In genomic region chr3:45236964-45237363, GRCh38 we compare ENCODE assay signal across 17 cellular contexts. TPM values are rescaled to one million over a fixed set of nuclear protein-coding genes. Genes with fewer than 3 reads are reported as not detected.
DNase-seq lines count a peak whose midpoint lies in the region; ATAC-seq, FAIRE-seq and TF ChIP-seq lines count a peak whose summit lies in the region.
"Had no signal": no experiment of that assay in that cellular context is flagged by ENCODE, and none has a peak within 500 bp of the region (broad histone marks: within the 10 kb centered on the region; RNA-seq: fewer than 3 reads in every experiment).

No MANE protein-coding gene starts in this region.

- H3K36me3 Mint-ChIP-seq in chondrocyte (ENCODE audit: low read depth) = no peaks in the 10 kb centered on the region
- H3K36me3 Mint-ChIP-seq: CD14-positive monocyte had no signal

- no peak overlapping the region for H3K4me2 ChIP-seq in K562 (ENCODE audit: insufficient read depth, low read length)

- H3K9me3 ChIP-seq in MG63 (no peaks in the 10 kb centered on the region), K562 (replicated peaks; ENCODE audit: control insufficient read depth, insufficient read depth, low read depth, low read length) (peaks cover 4% of the 10 kb centered on the region; the same call in 1 of the 2 replicates), testis (no peaks in the 10 kb centered on the region)
- H3K9me3 ChIP-seq: Caco-2 had no signal

- CTCF ChIA-PET in K562 (lab: Yijun Ruan, JAX; ENCODE audit: low intra/inter-chr PET ratio) = no interaction called here

- no peaks in the 10 kb centered on the region for H4K20me1 ChIP-seq in K562 (replicated peaks; ENCODE audit: control insufficient read depth, insufficient read depth, low read length)

- no peak overlapping the region for H3K27ac ChIP-seq in K562 (ENCODE audit: extremely low read depth, low read depth, low read length)
- no peak overlapping the region for H3K27ac ChIP-seq in testis

- no peak for TF ChIP-seq EP300 in K562 (IDR thresholded peaks at IDR 0.05; ENCODE audit: low read length)

- TF ChIP-seq RAD21 in K562 (CRISPR knock-in tag; conservative IDR thresholded peaks at IDR 0.05 in 1 of 2, IDR thresholded peaks at IDR 0.05 in 1 of 2) = no peak

- no peaks in the 10 kb centered on the region for H3K9me1 ChIP-seq in K562 (ENCODE audit: control insufficient read depth, insufficient read depth, low read length)

- H3K4me1 Mint-ChIP-seq in chondrocyte (ENCODE audit: low read depth) = peaks cover 5% of the 10 kb centered on the region
- H3K4me1 Mint-ChIP-seq: CD14-positive monocyte had no signal

- peak; percentile 78 for FAIRE-seq in K562 (lab: Jason Lieb, UNC)
- FAIRE-seq: HTR-8/SVneo had no signal

- WGBS in K562 (ENCODE audit: insufficient coverage, low coverage, missing lambda C conversion rate) = 25% methylated on average over 2 of the region's 2 CpGs
- 79 to 90% methylated on average over 2 of the region's 2 CpGs for WGBS in testis, 2 donors

- intact Hi-C loops in K562 (cut with micrococcal nuclease) = no loop called here
- intact Hi-C loops in testis (cut with DNase I; ENCODE audit: low total_unique reads) = no loop called here

- no peaks in the 10 kb centered on the region for H3K79me2 ChIP-seq in K562 (ENCODE audit: control insufficient read depth, insufficient read depth, low read length)

- TF ChIP-seq CTCF in K562 (IDR thresholded peaks at IDR 0.05 in 2 of 3, conservative IDR thresholded peaks at IDR 0.05 in 1 of 3; ENCODE audit: insufficient read depth in 2 of 3, low read depth in 1 of 3, low read length in 3 of 3) (no peak), testis (IDR thresholded peaks at IDR 0.05) (no peak), chondrocyte (IDR thresholded peaks at IDR 0.05) (no peak)

- H3K4me3 ChIP-seq in MG63 (no peak overlapping the region), K562 (no peak overlapping the region), testis (no peak overlapping the region)

- BruUV-seq in K562 (replicated peaks; lab: Mats Ljungman, UMichigan) = no TSS peak

- 0 out of 2 replicates have a peak overlapping the region, but pooled peaks have one; percentile 7 for H2AFZ ChIP-seq in K562 (ENCODE audit: low read depth, low read length)

- no peaks in the 10 kb centered on the region for H3K27me3 ChIP-seq in MG63
- H3K27me3 ChIP-seq in K562 (ENCODE audit: control insufficient read depth in 2 of 2, insufficient read depth in 2 of 2, low read length in 2 of 2) = peaks cover under 1 to 10% of the 10 kb centered on the region in 2 experiments; a peak in 3 of 5 replicates
- H3K27me3 ChIP-seq in testis = no peaks in the 10 kb centered on the region

- H3K36me3 ChIP-seq in MG63 (no peaks in the 10 kb centered on the region), K562 (ENCODE audit: control insufficient read depth, insufficient read depth, low read length) (no peaks in the 10 kb centered on the region; the same call in 2 of the 3 replicates), testis (ENCODE audit: low read depth, missing control alignments) (no peaks in the 10 kb centered on the region)

- H3K9me3 Mint-ChIP-seq in chondrocyte (ENCODE audit: low read depth) = peaks cover 9% of the 10 kb centered on the region

- in situ Hi-C loops in K562 (cut with MboI) = no loop called here

- TF ChIP-seq POLR2A in K562 (conservative IDR thresholded peaks at IDR 0.05) (no peak), testis (IDR thresholded peaks at IDR 0.05) (no peak)

- H3K27ac Mint-ChIP-seq in chondrocyte (ENCODE audit: unreplicated experiment) = no peak overlapping the region
- H3K27ac Mint-ChIP-seq: CD14-positive monocyte had no signal

- H3K4me1 ChIP-seq in K562 (replicated peaks in 1 of 2; ENCODE audit: control insufficient read depth in 2 of 2, insufficient read depth in 2 of 2, low read length in 2 of 2) = no peaks in the 10 kb centered on the region; a peak in 1 of 5 replicates
- H3K4me1 ChIP-seq in testis = no peaks in the 10 kb centered on the region
- H3K4me1 ChIP-seq: Caco-2 had no signal

- no peak overlapping the region for H3K4me3 Mint-ChIP-seq in chondrocyte (ENCODE audit: unreplicated experiment)
- H3K4me3 Mint-ChIP-seq: CD14-positive monocyte had no signal

- H3K27me3 Mint-ChIP-seq in chondrocyte (ENCODE audit: low read depth) = peaks cover 2% of the 10 kb centered on the region

- no peak overlapping the region for H3K9ac ChIP-seq in K562 (ENCODE audit: insufficient read depth in 1 of 2, low read depth in 2 of 2, low read length in 2 of 2)

- POLR2A ChIA-PET in K562 (lab: Yijun Ruan, JAX) = no interaction called here

- ATAC-seq in K562 = peak; percentile 76

- peak; percentile 40 for DNase-seq in activated CD4-positive, CD25-positive, alpha-beta regulatory T cell treated with anti-CD3 and anti-CD28 coated beads, Interleukin-2, amount 50 U/mL, for 72 hours
- no peak for DNase-seq in activated CD4-positive, CD25-positive, alpha-beta regulatory T cell (lab: John Stamatoyannopoulos, UW)
- DNase-seq in MG63 (peak; percentile 11), K562 (ENCODE audit: extremely low read depth in 1 of 4, low spot score in 3 of 4) (peak; percentile 47 to 81 (median 68)), testis (peak; percentile 68), NCI-H1105 (lab: John Stamatoyannopoulos, UW) (no peak), chondrocyte (ENCODE audit: low spot score) (no peak)
- DNase-seq in NK-92 treated with Interleukin-12 subunit alpha and Interleukin-12 subunit beta, amount 100 ng/mL, for 24 hours (lab: John Stamatoyannopoulos, UW) = no peak
- DNase-seq: Caco-2, DMS153, HCEC 1CT, KBM-7, NCI-H1105 treated with DMSO at 0.1 percent for 48 hours, NCI-H1694 treated with DMSO at 0.1 percent for 48 hours, NCI-H526 treated with DMSO at 0.1 percent for 48 hours had no signal

TF ChIP-seq in K562, 482 proteins besides CTCF, POLR2A, EP300 and RAD21 (continues in another document):
- TF ChIP-seq CREB3L1 (IDR thresholded peaks at IDR 0.05; ENCODE audit: borderline replicate concordance, low read depth) (no peak), GABPB1 (CRISPR knock-in tag; IDR thresholded peaks at IDR 0.05) (no peak), ZNF316 (IDR thresholded peaks at IDR 0.05) (no peak), ATF7 (IDR thresholded peaks at IDR 0.05) (no peak), NFYB (IDR thresholded peaks at IDR 0.05; ENCODE audit: extremely low read depth, insufficient read length) (peak; percentile 63), MCM7 (IDR thresholded peaks at IDR 0.05) (no peak), KAT2B (IDR thresholded peaks at IDR 0.05; ENCODE audit: low read depth, low read length) (no peak), JUND (IDR thresholded peaks at IDR 0.05; ENCODE audit: borderline replicate concordance, low read depth, low read length) (no peak), JUND (tag; IDR thresholded peaks at IDR 0.05; ENCODE audit: borderline replicate concordance, low read depth, low read length) (no peak), ZBTB43 (CRISPR knock-in tag; IDR thresholded peaks at IDR 0.05) (no peak)

RNA-seq across cellular contexts. Expression of gene TMEM158, which starts 10.9 kb away (rescaled TPM):
- total RNA-seq in MG63 (2014; rRNA removed; shearing (Covaris generic); ENCODE audit: low replicate concordance) = 13.5 and 17.0 TPM in 2 replicates
- total RNA-seq in K562 (2011; cell fraction: chromatin; rRNA removed; ENCODE audit: low replicate concordance) = 17.6 and 30.8 TPM in 2 replicates
- 39.3 and 69.5 TPM in 2 replicates for total RNA-seq in K562 (2011; cell fraction: nucleolus; rRNA removed)
- total RNA-seq in K562 (2011; cell fraction: nucleoplasm; rRNA removed) = 34.5 and 58.6 TPM in 2 replicates
- total RNA-seq in K562 (2014; rRNA removed) (23.6 and 24.7 TPM in 2 replicates), K562 (2014; rRNA removed; fragmentation: Illumina TruSeq; extraction: Trizol) (6.8 and 9.5 TPM in 2 replicates), K562 (2015; rRNA removed; fragmentation: Illumina TruSeq; extraction: Trizol) (3.7 and 4.1 TPM in 2 replicates), K562 (2021) (33.2 and 46.5 TPM in 2 replicates), testis (10 to 100 TPM in 1 of 2 donors, 1 to 10 TPM in 1; 7.8 to 11.2 TPM), chondrocyte (5.8 to 34.8 TPM (median 6.9 TPM) in 3 replicates)
- polyA plus RNA-seq in K562 (2011; rRNA removed) (17.0 and 32.4 TPM in 2 replicates), K562 (2014; fragmentation: Illumina TruSeq; extraction: Trizol) (8.4 and 12.6 TPM in 2 replicates), K562 (2014; fragmentation: Nextera tagmentation; extraction: Ambion mirVana) (1 to 10 TPM; 2.2 to 2.6 TPM), K562 (2014; rRNA removed) (18.9 and 24.6 TPM in 2 replicates), testis (ENCODE audit: insufficient read depth, low read depth, low replicate concordance) (5.9 TPM)
- 23.8 and 166 TPM in 2 replicates for polyA plus RNA-seq in K562 (2011; cell fraction: cytosol; rRNA removed)
- 20.8 and 52.4 TPM in 2 replicates for polyA plus RNA-seq in K562 (2011; cell fraction: nucleus; rRNA removed)
- 15.6 and 28.2 TPM in 2 replicates for polyA plus RNA-seq in K562 (2012)
- 5.0 and 12.8 TPM in 2 replicates for polyA minus RNA-seq in K562 (2011; rRNA and poly(A)+ RNA removed)
- polyA minus RNA-seq in K562 (2011; cell fraction: cytosol; rRNA and poly(A)+ RNA removed) = 36.2 and 47.6 TPM in 2 replicates
- polyA minus RNA-seq in K562 (2011; cell fraction: nucleus; rRNA and poly(A)+ RNA removed) = 8.7 and 12.8 TPM in 2 replicates

Comparison
In these comparisons a context has a peak if more than half of its experiments do, and no peak if none do; other contexts are left out.
1. DNase-seq: peak in activated CD4-positive, CD25-positive, alpha-beta regulatory T cell treated with anti-CD3 and anti-CD28 coated beads, Interleukin-2, amount 50 U/mL, for 72 hours (single experiment), MG63 (single experiment), K562 (4 of 4) and testis (single experiment); none in activated CD4-positive, CD25-positive, alpha-beta regulatory T cell (0 of 4), NK-92 treated with Interleukin-12 subunit alpha and Interleukin-12 subunit beta, amount 100 ng/mL, for 24 hours (single experiment), NCI-H1105 (single experiment) and chondrocyte (single experiment).